10 cellular contexts compared by ENCODE assay signal in the genomic region with DNA sequence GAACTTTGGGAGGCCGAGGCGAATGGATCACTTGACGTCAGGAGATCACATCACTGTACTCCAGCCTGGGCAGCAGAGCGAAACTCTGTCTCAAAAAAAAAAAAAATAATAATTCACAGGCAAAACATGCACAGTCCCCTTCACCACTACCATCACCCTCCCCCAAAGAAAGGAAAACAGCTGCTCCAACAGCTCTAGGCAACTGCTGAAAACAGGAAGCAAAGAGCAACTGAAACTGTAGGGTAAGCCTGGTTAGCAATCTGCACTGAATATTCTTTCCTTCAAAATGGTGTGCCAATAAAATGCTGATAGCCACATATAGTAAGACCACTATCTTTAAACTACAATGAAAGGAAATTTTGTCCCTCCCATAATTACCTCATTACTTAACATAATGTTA. TPM values are rescaled to one million over a fixed set of nuclear protein-coding genes. Genes with fewer than 3 reads are reported as not detected.
DNase-seq lines count a peak whose midpoint lies in the region; FAIRE-seq and TF ChIP-seq lines count a peak whose summit lies in the region.
"Had no signal": no experiment of that assay in that cellular context is flagged by ENCODE, and none has a peak within 500 bp of the region (broad histone marks: within the 10 kb centered on the region; RNA-seq: fewer than 3 reads in every experiment).

No MANE protein-coding gene starts in this region.

- H2BK12ac ChIP-seq in neuronal stem cell (ENCODE audit: low read length), result no peak overlapping the region

- H3K27ac Mint-ChIP-seq in MCF 10A (ENCODE audit: low read depth, unreplicated experiment) (no peak overlapping the region), astrocyte (ENCODE audit: unreplicated experiment) (peak overlapping the region; percentile 78)
- H3K27ac Mint-ChIP-seq: activated naive CD4-positive, alpha-beta T cell treated with anti-CD3 and anti-CD28 coated beads, Interleukin-2, amount 50 U/mL, for 24 hours had no signal

- no peak overlapping the region for H2BK15ac ChIP-seq in neuronal stem cell (ENCODE audit: low read length)

- no peak overlapping the region for H4K91ac ChIP-seq in neuronal stem cell (ENCODE audit: low read depth, low read length, poor library complexity)

- H3K27ac ChIP-seq in breast epithelium (peak overlapping the region; percentile 10 to 65), astrocyte (ENCODE audit: low read depth, low read length) (no peak overlapping the region), thyroid gland (peak overlapping the region; percentile 61 to 99 (median 90)), neuronal stem cell (replicated peaks; ENCODE audit: low read length) (no peak overlapping the region)

- POLR2A ChIA-PET in MCF 10A (lab: Yijun Ruan, JAX), result interaction anchor here (1.1 kb wide), 1 partner anchor 60 kb away, joined by 3 read pairs; no protein-coding TSS in a partner anchor

- no peak overlapping the region for H3K4me2 ChIP-seq in astrocyte (ENCODE audit: low read length)
- no peak overlapping the region for H3K4me2 ChIP-seq in neuronal stem cell (ENCODE audit: insufficient read depth, low read length, poor library complexity, severe bottlenecking)

- H3K27me3 ChIP-seq in breast epithelium, result no peaks in the 10 kb centered on the region
- no peaks in the 10 kb centered on the region for H3K27me3 ChIP-seq in astrocyte (ENCODE audit: insufficient read depth, low read length)
- no peaks in the 10 kb centered on the region for H3K27me3 ChIP-seq in thyroid gland
- H3K27me3 ChIP-seq in neuronal stem cell (ENCODE audit: control insufficient read depth in 3 of 3, insufficient read depth in 3 of 3, low read depth in 1 of 3, low read length in 3 of 3), result no peaks in the 10 kb centered on the region

- peaks cover 40% of the 10 kb centered on the region for H3K36me3 Mint-ChIP-seq in MCF 10A (ENCODE audit: insufficient read depth, unreplicated experiment)
- peaks cover 5% of the 10 kb centered on the region for H3K36me3 Mint-ChIP-seq in astrocyte (ENCODE audit: low read depth, unreplicated experiment)

- H3K23ac ChIP-seq in neuronal stem cell (ENCODE audit: low read depth, low read length, poor library complexity), result no peak overlapping the region

- TF ChIP-seq CTCF in breast epithelium (IDR thresholded peaks at IDR 0.05), result no peak
- no peak for TF ChIP-seq CTCF in MCF 10A (IDR thresholded peaks at IDR 0.05; ENCODE audit: unreplicated experiment)
- no peak for TF ChIP-seq CTCF in astrocyte (IDR thresholded peaks at IDR 0.05; ENCODE audit: insufficient read depth, low read depth, low read length)
- TF ChIP-seq CTCF in thyroid gland (IDR thresholded peaks at IDR 0.05), result no peak

- H3K14ac ChIP-seq in neuronal stem cell (ENCODE audit: low read length), result no peak overlapping the region

- no peak overlapping the region for H4K8ac ChIP-seq in neuronal stem cell (ENCODE audit: low read depth, low read length)

- CTCF ChIA-PET in MCF 10A (lab: Yijun Ruan, JAX), result no interaction called here

- intact Hi-C loops in breast epithelium (cut with DNase I; ENCODE audit: low total_unique reads), result no loop called here
- intact Hi-C loops in MCF 10A (cut with micrococcal nuclease), result no loop called here
- intact Hi-C loops in thyroid gland (cut with DNase I), result no loop called here

- H3K9me3 ChIP-seq in breast epithelium (no peaks in the 10 kb centered on the region), astrocyte (ENCODE audit: insufficient read depth, low read depth, low read length) (no peaks in the 10 kb centered on the region), thyroid gland (no peaks in the 10 kb centered on the region), neuronal stem cell (replicated peaks in 1 of 2; ENCODE audit: control insufficient read depth in 2 of 2, insufficient read depth in 1 of 2, low read depth in 1 of 2, low read length in 2 of 2) (no peaks in the 10 kb centered on the region)

- H3K18ac ChIP-seq in neuronal stem cell (ENCODE audit: low read length), result no peak overlapping the region

- H3K36me3 ChIP-seq in breast epithelium, result no peaks in the 10 kb centered on the region
- H3K36me3 ChIP-seq in astrocyte (ENCODE audit: insufficient read depth, low read length), result peaks cover 7% of the 10 kb centered on the region
- peaks cover 0 to 11% of the 10 kb centered on the region in 2 donors for H3K36me3 ChIP-seq in thyroid gland
- peaks cover 4 to 62% of the 10 kb centered on the region in 2 donors for H3K36me3 ChIP-seq in neuronal stem cell (replicated peaks in 1 of 2; ENCODE audit: control insufficient read depth in 2 of 2, insufficient read depth in 2 of 2, low read length in 2 of 2)

- H3K9me3 Mint-ChIP-seq in MCF 10A (ENCODE audit: unreplicated experiment), result no peaks in the 10 kb centered on the region
- H3K9me3 Mint-ChIP-seq in astrocyte (ENCODE audit: unreplicated experiment), result no peaks in the 10 kb centered on the region
- H3K9me3 Mint-ChIP-seq: activated naive CD4-positive, alpha-beta T cell treated with anti-CD3 and anti-CD28 coated beads, Interleukin-2, amount 50 U/mL, for 24 hours; immature natural killer cell had no signal

- no TSS peak for BruUV-seq in MCF 10A (replicated peaks; lab: Mats Ljungman, UMichigan)

- no peak overlapping the region for H2BK120ac ChIP-seq in neuronal stem cell (ENCODE audit: low read depth, low read length)

- H3K4me1 Mint-ChIP-seq in MCF 10A (ENCODE audit: insufficient read depth, unreplicated experiment) (peaks cover 13% of the 10 kb centered on the region), astrocyte (ENCODE audit: low read depth, unreplicated experiment) (peaks cover 15% of the 10 kb centered on the region)

- H3K4me3 ChIP-seq in breast epithelium (no peak overlapping the region), astrocyte (ENCODE audit: insufficient read depth, low read depth, low read length) (no peak overlapping the region), thyroid gland (replicated peaks in 1 of 3) (no peak overlapping the region), neuronal stem cell (ENCODE audit: low read length in 2 of 2) (no peak overlapping the region)

- H3K79me1 ChIP-seq in neuronal stem cell (ENCODE audit: low read depth, low read length), result no peaks in the 10 kb centered on the region

- no peak overlapping the region for H2AK5ac ChIP-seq in neuronal stem cell (ENCODE audit: low read depth, low read length)

- in situ Hi-C loops in KBM-7 (cut with MboI; ENCODE audit: low pct_unique_long_range_greater_than_20kb, low sequenced_read_pairs), result no loop called here

- DNase-seq in breast epithelium (ENCODE audit: low spot score in 2 of 2), result no peak
- no peak for DNase-seq in MCF 10A (ENCODE audit: unreplicated experiment)
- DNase-seq in KBM-7, result peak; percentile 96
- DNase-seq in astrocyte (ENCODE audit: low read depth), result no peak
- no peak for DNase-seq in thyroid gland
- DNase-seq in neuronal stem cell (ENCODE audit: low spot score), result no peak
- DNase-seq in iPS-NIHi11 (ENCODE audit: low spot score), result no peak
- no peak for DNase-seq in stimulated activated CD4-positive, alpha-beta T cell treated with anti-CD3 and anti-CD28 coated beads, Interleukin-15, amount 100 ng/mL, for 24 hours
- DNase-seq: immature natural killer cell had no signal

- no peak overlapping the region for H2BK5ac ChIP-seq in neuronal stem cell (ENCODE audit: low read length)

- peaks cover 0 to 21% of the 10 kb centered on the region in 2 donors for H3K4me1 ChIP-seq in breast epithelium
- no peaks in the 10 kb centered on the region for H3K4me1 ChIP-seq in astrocyte (ENCODE audit: insufficient read depth, low read length)
- peaks cover 53 to 72% of the 10 kb centered on the region in 2 donors for H3K4me1 ChIP-seq in thyroid gland
- H3K4me1 ChIP-seq in neuronal stem cell (ENCODE audit: control insufficient read depth in 2 of 2, insufficient read depth in 1 of 2, low read depth in 1 of 2, low read length in 2 of 2), result peaks cover 2 to 3% of the 10 kb centered on the region in 2 donors

- no peak for TF ChIP-seq POLR2A in breast epithelium (IDR thresholded peaks at IDR 0.05)
- no peak for TF ChIP-seq POLR2A in thyroid gland (IDR thresholded peaks at IDR 0.05)

- no peak overlapping the region for H2AFZ ChIP-seq in astrocyte (ENCODE audit: low read depth, low read length)
- no peak overlapping the region for H2AFZ ChIP-seq in neuronal stem cell (ENCODE audit: low read length)

- peaks cover 94% of the 10 kb centered on the region for H3K79me2 ChIP-seq in astrocyte (ENCODE audit: insufficient read depth, low read length)

- H3K9ac ChIP-seq in astrocyte (ENCODE audit: low read length) (no peak overlapping the region), neuronal stem cell (ENCODE audit: low read depth, low read length, poor library complexity) (no peak overlapping the region)

- no peak overlapping the region for H3K4ac ChIP-seq in neuronal stem cell (ENCODE audit: low read length)

- H3K4me3 Mint-ChIP-seq in MCF 10A (ENCODE audit: unreplicated experiment) (no peak overlapping the region), astrocyte (ENCODE audit: unreplicated experiment) (no peak overlapping the region)

- H4K20me1 ChIP-seq in astrocyte (ENCODE audit: insufficient read depth, low read length), result peaks cover 68% of the 10 kb centered on the region

- H3K27me3 Mint-ChIP-seq in MCF 10A (ENCODE audit: insufficient read depth, unreplicated experiment) (no peaks in the 10 kb centered on the region), astrocyte (ENCODE audit: low read depth, unreplicated experiment) (no peaks in the 10 kb centered on the region)
- H3K27me3 Mint-ChIP-seq: activated naive CD4-positive, alpha-beta T cell treated with anti-CD3 and anti-CD28 coated beads, Interleukin-2, amount 50 U/mL, for 24 hours had no signal

- no peak for FAIRE-seq in astrocyte (lab: Jason Lieb, UNC)

- WGBS in thyroid gland, 2 donors, result 58 to 63% methylated on average over 4 of the region's 4 CpGs
- no CpG with 5 or more reads among the region's 4 CpGs for WGBS in neuronal stem cell (ENCODE audit: extremely low coverage in 2 of 2, insufficient read length in 2 of 2, insufficient replicate concordance in 1 of 2), 2 donors

RNA-seq across cellular contexts. Expression of a gene that starts 11.8 kb away (rescaled TPM):
- total RNA-seq in breast epithelium, result 100 to 1,000 TPM in 1 of 3 donors, 10 to 100 TPM in 2; 52.8 to 122 (median 73.1) TPM
- total RNA-seq in MCF 10A (2022), result 52.2 and 53.6 TPM in 2 replicates
- 89.4 and 113 TPM in 2 replicates for total RNA-seq in astrocyte
- 100 to 1,000 TPM; 194 to 238 (median 214) TPM for total RNA-seq in thyroid gland
- polyA plus RNA-seq in neuronal stem cell (2013, experiment 1 of 2), result 62.7 TPM
- 62.3 TPM for polyA plus RNA-seq in neuronal stem cell (2013, experiment 2 of 2)

Comparison
In these comparisons a context has a peak if more than half of its experiments do, and no peak if none do; other contexts are left out.
1. H3K27ac ChIP-seq: peak in breast epithelium (2 of 2) and thyroid gland (3 of 3); none in astrocyte (single experiment) and neuronal stem cell (single experiment).